In the genomic region with DNA sequence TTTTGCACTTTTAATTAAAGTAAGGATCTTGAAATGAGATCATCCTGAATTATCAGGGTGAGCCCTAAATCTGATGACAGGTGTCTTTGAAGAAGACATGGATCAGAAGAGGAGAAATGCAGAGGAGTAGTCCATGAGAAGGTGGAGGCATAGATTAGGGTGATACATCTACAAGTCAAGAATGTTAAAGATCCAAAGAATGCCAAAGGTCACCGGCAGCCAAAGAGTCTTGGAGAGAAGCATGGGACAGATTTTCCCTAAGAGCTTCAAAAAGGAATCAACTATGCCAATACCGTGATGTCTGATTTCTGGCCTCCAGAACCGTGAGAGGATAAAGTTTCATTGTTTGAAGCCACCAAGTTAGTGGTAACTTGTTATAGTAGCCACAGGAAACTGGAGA, we compare ENCODE assay signal across 1 cellular context.
TF ChIP-seq lines count a peak whose summit lies in the region.

No MANE protein-coding gene starts in this region.

TF ChIP-seq in HepG2, 621 proteins besides CTCF, POLR2A, EP300 and RAD21:
- no peak for TF ChIP-seq CAMTA2 (CRISPR knock-in tag; IDR thresholded peaks at IDR 0.05; ENCODE audit: borderline replicate concordance)
- no peak for TF ChIP-seq ZBTB26 (CRISPR knock-in tag; IDR thresholded peaks at IDR 0.05; ENCODE audit: borderline replicate concordance)
- TF ChIP-seq ZNF253 (CRISPR knock-in tag; IDR thresholded peaks at IDR 0.05; ENCODE audit: borderline replicate concordance) = no peak
